In genomic region chr10:88858493-88858892, GRCh38 we compare ENCODE assay signal across 1 cellular context.
TF ChIP-seq lines count a peak whose summit lies in the region.

No MANE protein-coding gene starts in this region.

TF ChIP-seq in HCT116, 20 proteins besides CTCF, POLR2A, EP300 and RAD21 (continued from another document):
- no peak for TF ChIP-seq ZBTB33 (IDR thresholded peaks at IDR 0.05; ENCODE audit: extremely low read depth, insufficient replicate concordance, low read length)
- TF ChIP-seq, protein P1, sequence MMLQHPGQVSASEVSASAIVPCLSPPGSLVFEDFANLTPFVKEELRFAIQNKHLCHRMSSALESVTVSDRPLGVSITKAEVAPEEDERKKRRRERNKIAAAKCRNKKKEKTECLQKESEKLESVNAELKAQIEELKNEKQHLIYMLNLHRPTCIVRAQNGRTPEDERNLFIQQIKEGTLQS (IDR thresholded peaks at IDR 0.05): no peak
TF ChIP-seq in HCT116: peak in this region for 0.
